In genomic region chr4:13539047-13539720, GRCh38 we compare ENCODE assay signal across 14 cellular contexts. TPM values are rescaled to one million over a fixed set of nuclear protein-coding genes. Genes with fewer than 3 reads are reported as not detected.
DNase-seq lines count a peak whose midpoint lies in the region; ATAC-seq, FAIRE-seq and TF ChIP-seq lines count a peak whose summit lies in the region.
"Had no signal": no experiment of that assay in that cellular context is flagged by ENCODE, and none has a peak within 500 bp of the region (broad histone marks: within the 10 kb centered on the region; RNA-seq: fewer than 3 reads in every experiment).

No MANE protein-coding gene starts in this region.

- H3K9ac ChIP-seq in skeletal muscle tissue (ENCODE audit: low read depth in 1 of 3, low read length in 3 of 3), result no peak overlapping the region

- no peak overlapping the region for H3K27ac ChIP-seq in skeletal muscle tissue (ENCODE audit: low read depth, low read length)
- H3K27ac ChIP-seq: gastroesophageal sphincter had no signal

- TF ChIP-seq CTCF in HFFc6 (IDR thresholded peaks at IDR 0.05), result no peak

- no peaks in the 10 kb centered on the region for H3K36me3 ChIP-seq in skeletal muscle tissue (ENCODE audit: control insufficient read depth in 3 of 3, insufficient read depth in 3 of 3, low read length in 3 of 3)
- H3K36me3 ChIP-seq: gastroesophageal sphincter had no signal

- peaks cover 94% of the 10 kb centered on the region for H3K27me3 Mint-ChIP-seq in activated CD8-positive, alpha-beta memory T cell treated with anti-CD3 and anti-CD28 coated beads, Interleukin-2, amount 10 ng/mL, durations not matched to agents 7 days and 5 days
- H3K27me3 Mint-ChIP-seq in HFFc6 (ENCODE audit: insufficient read depth) (peaks cover 84% of the 10 kb centered on the region), immature natural killer cell (ENCODE audit: low read depth in 3 of 3) (peaks cover 46 to 78% (median 77%) of the 10 kb centered on the region in 3 donors)

- H3K4me3 Mint-ChIP-seq in activated CD8-positive, alpha-beta memory T cell treated with anti-CD3 and anti-CD28 coated beads, Interleukin-2, amount 10 ng/mL, durations not matched to agents 7 days and 5 days, result no peak overlapping the region
- peak overlapping the region; percentile 40; the same call in 1 of the 2 replicates for H3K4me3 Mint-ChIP-seq in HFFc6
- H3K4me3 Mint-ChIP-seq in immature natural killer cell, result peak overlapping the region in 2 of 5 donors; percentile 3 to 27

- ATAC-seq in activated CD8-positive, alpha-beta memory T cell treated with anti-CD3 and anti-CD28 coated beads, Interleukin-2, amount 10 ng/mL, durations not matched to agents 7 days and 5 days, result no peak
- no peak for ATAC-seq in HG03457 (IDR thresholded peaks at IDR 0.05; ENCODE audit: unreplicated experiment)
- ATAC-seq: gastroesophageal sphincter, left cardiac atrium had no signal

- peaks cover 0 to 4% (median 0%) of the 10 kb centered on the region in 3 donors for H3K9me3 ChIP-seq in skeletal muscle tissue (ENCODE audit: control insufficient read depth in 3 of 3, low read length in 3 of 3)

- H3K9me3 Mint-ChIP-seq in activated CD8-positive, alpha-beta memory T cell treated with anti-CD3 and anti-CD28 coated beads, Interleukin-2, amount 10 ng/mL, durations not matched to agents 7 days and 5 days (ENCODE audit: low read depth), result peaks cover 6% of the 10 kb centered on the region
- H3K9me3 Mint-ChIP-seq in HFFc6, result no peaks in the 10 kb centered on the region; the same call in 1 of the 2 replicates
- H3K9me3 Mint-ChIP-seq in immature natural killer cell, result peaks cover 8 to 41% (median 13%) of the 10 kb centered on the region in 6 donors

- peaks cover 4% of the 10 kb centered on the region for H3K36me3 Mint-ChIP-seq in activated CD8-positive, alpha-beta memory T cell treated with anti-CD3 and anti-CD28 coated beads, Interleukin-2, amount 10 ng/mL, durations not matched to agents 7 days and 5 days
- H3K36me3 Mint-ChIP-seq in HFFc6 (ENCODE audit: low read depth) (0 out of 2 replicates have a peak, but pooled peaks cover 5% of the 10 kb centered on the region), immature natural killer cell (peaks cover 0 to 7% (median 3%) of the 10 kb centered on the region in 3 donors)

- H3K4me1 ChIP-seq in skeletal muscle tissue (ENCODE audit: control insufficient read depth in 3 of 3, insufficient read depth in 3 of 3, low read length in 3 of 3), result peaks cover 17 to 27% (median 19%) of the 10 kb centered on the region in 3 donors

- CTCF ChIA-PET in activated CD8-positive, alpha-beta memory T cell treated with anti-CD3 and anti-CD28 coated beads, Interleukin-2, amount 10 ng/mL, durations not matched to agents 7 days and 5 days (lab: Charles Lee), result no interaction called here

- H3K27ac Mint-ChIP-seq in activated CD8-positive, alpha-beta memory T cell treated with anti-CD3 and anti-CD28 coated beads, Interleukin-2, amount 10 ng/mL, durations not matched to agents 7 days and 5 days, result no peak overlapping the region
- H3K27ac Mint-ChIP-seq in HFFc6, result no peak overlapping the region
- H3K27ac Mint-ChIP-seq in immature natural killer cell, result peak overlapping the region in 1 of 6 donors; percentile 58
- H3K27ac Mint-ChIP-seq: H9 had no signal

- H3K27me3 ChIP-seq in skeletal muscle tissue (ENCODE audit: control insufficient read depth in 3 of 3, insufficient read depth in 3 of 3, low read length in 3 of 3), result peaks cover 96 to 100% (median 98%) of the 10 kb centered on the region in 3 donors

- H3K4me1 Mint-ChIP-seq in activated CD8-positive, alpha-beta memory T cell treated with anti-CD3 and anti-CD28 coated beads, Interleukin-2, amount 10 ng/mL, durations not matched to agents 7 days and 5 days, result peaks cover 6% of the 10 kb centered on the region
- H3K4me1 Mint-ChIP-seq in HFFc6 (ENCODE audit: low read depth), result peaks cover 22% of the 10 kb centered on the region
- H3K4me1 Mint-ChIP-seq in immature natural killer cell, result peaks cover 16 to 42% of the 10 kb centered on the region in 2 donors

- peak overlapping the region in 2 of 3 donors; percentile 18 to 22 for H3K4me3 ChIP-seq in skeletal muscle tissue (ENCODE audit: low read length in 3 of 3)
- H3K4me3 ChIP-seq: gastroesophageal sphincter had no signal

- peak; percentile 56 for DNase-seq in activated CD8-positive, alpha-beta memory T cell treated with anti-CD3 and anti-CD28 coated beads for 24 hours
- no peak for DNase-seq in activated CD8-positive, alpha-beta memory T cell treated with anti-CD3 and anti-CD28 coated beads, Interleukin-2, amount 10 ng/mL, durations not matched to agents 7 days and 5 days
- DNase-seq in HFFc6, result no peak
- DNase-seq in frontal cortex (ENCODE audit: low spot score in 2 of 2), result peak; percentile 22 to 25
- no peak for DNase-seq in immature natural killer cell
- no peak for DNase-seq in stimulated activated CD4-positive, alpha-beta T cell treated with anti-CD3 and anti-CD28 coated beads, Interleukin-4, amount 100 ng/mL, for 1 hour
- DNase-seq: left cardiac atrium, NCI-H2171, trophoblast cell had no signal

- no peak for FAIRE-seq in frontal cortex (lab: Jason Lieb, UNC)

RNA-seq across cellular contexts. Expression of gene NKX3-2, which starts 5.1 kb away (rescaled TPM):
- not detected for total RNA-seq in activated CD8-positive, alpha-beta memory T cell treated with anti-CD3 and anti-CD28 coated beads, Interleukin-2, amount 10 ng/mL, durations not matched to agents 7 days and 5 days
- under 1 TPM in 5 of 6 experiments, not detected in 1; 0.07 to 0.17 (median 0.11) TPM for total RNA-seq in HFFc6 (2021; fragmentation: NEBNext Ultra II Directional; extraction: Animal tissue kit (Norgen Biotek cat#: 25700))
- total RNA-seq in frontal cortex (not detected), skeletal muscle tissue (under 0.01 TPM)
- not detected for polyA plus RNA-seq in immature natural killer cell
- total RNA-seq: left cardiac atrium had no signal
- polyA plus RNA-seq: AG04450 had no signal

RNA-seq across cellular contexts. Expression of gene RAB28, which starts 55.0 kb away (rescaled TPM):
- 10 to 100 TPM; 13.7 to 19.0 TPM for total RNA-seq in activated CD8-positive, alpha-beta memory T cell treated with anti-CD3 and anti-CD28 coated beads, Interleukin-2, amount 10 ng/mL, durations not matched to agents 7 days and 5 days
- 10 to 100 TPM; 11.4 to 13.1 (median 12.4) TPM for total RNA-seq in HFFc6 (2021; fragmentation: NEBNext Ultra II Directional; extraction: Animal tissue kit (Norgen Biotek cat#: 25700))
- 22.4 TPM for total RNA-seq in frontal cortex
- 18.8 TPM for total RNA-seq in skeletal muscle tissue
- 10 to 100 TPM; 16.8 to 25.2 (median 20.7) TPM for polyA plus RNA-seq in immature natural killer cell

Comparison
In these comparisons a context has a peak if more than half of its experiments do, and no peak if none do; other contexts are left out.
1. DNase-seq: peak in activated CD8-positive, alpha-beta memory T cell treated with anti-CD3 and anti-CD28 coated beads for 24 hours (single experiment) and frontal cortex (2 of 2); none in activated CD8-positive, alpha-beta memory T cell treated with anti-CD3 and anti-CD28 coated beads, Interleukin-2, amount 10 ng/mL, durations not matched to agents 7 days and 5 days (single experiment), HFFc6 (single experiment), immature natural killer cell (0 of 3) and stimulated activated CD4-positive, alpha-beta T cell treated with anti-CD3 and anti-CD28 coated beads, Interleukin-4, amount 100 ng/mL, for 1 hour (single experiment).